ENCODE assay signal across 9 cellular contexts in genomic region chr6:32685603-32686002, GRCh38. TPM values are rescaled to one million over a fixed set of nuclear protein-coding genes. Genes with fewer than 3 reads are reported as not detected.
A peak's percentile ranks its signal among the peaks of the same experiment; 100 is the strongest.
DNase-seq lines count a peak whose midpoint lies in the region; ATAC-seq, FAIRE-seq and TF ChIP-seq lines count a peak whose summit lies in the region.
"Had no signal": no experiment of that assay in that cellular context is flagged by ENCODE, and none has a peak within 500 bp of the region (broad histone marks: within the 10 kb centered on the region; RNA-seq: fewer than 3 reads in every experiment).

No MANE protein-coding gene starts in this region.

- H3K27me3 Mint-ChIP-seq in type B pancreatic cell = peaks cover 19% of the 10 kb centered on the region

- H3K27me3 ChIP-seq in Loucy (ENCODE audit: insufficient read depth, low read length, poor library complexity, severe bottlenecking) = peaks cover 22% of the 10 kb centered on the region

- H2AFZ ChIP-seq in Loucy (ENCODE audit: low read length) = no peak overlapping the region

- no peak overlapping the region for H3K4me3 Mint-ChIP-seq in type B pancreatic cell

- H3K9me3 ChIP-seq in Loucy (ENCODE audit: insufficient read depth, low read depth, low read length) = no peaks in the 10 kb centered on the region

- peak; percentile 77 for ATAC-seq in GM21717 (IDR thresholded peaks at IDR 0.05; ENCODE audit: unreplicated experiment)
- no peak for ATAC-seq in HG02852 (IDR thresholded peaks at IDR 0.05; ENCODE audit: unreplicated experiment)

- peak; percentile 30 for DNase-seq in GM18507 (ENCODE audit: extremely low spot score, insufficient read length, low read depth)
- peak; percentile 17 for DNase-seq in fibroblast of peridontal ligament (ENCODE audit: extremely low read depth)
- no peak for DNase-seq in T-helper 9 cell
- no peak for DNase-seq in type B pancreatic cell (ENCODE audit: extremely low spot score, unreplicated experiment)
- DNase-seq in NCI-H2081 treated with DMSO at 0.1 percent for 48 hours (lab: John Stamatoyannopoulos, UW) = no peak

- peaks cover 5% of the 10 kb centered on the region for H3K4me1 ChIP-seq in Loucy (ENCODE audit: insufficient read depth, low read length, poor library complexity, severe bottlenecking)

- TF ChIP-seq CTCF in Loucy (conservative IDR thresholded peaks at IDR 0.05; ENCODE audit: low read length) (no peak), type B pancreatic cell (conservative IDR thresholded peaks at IDR 0.05) (no peak)

- H3K79me2 ChIP-seq in Loucy (ENCODE audit: insufficient read depth, low read length) = no peaks in the 10 kb centered on the region

- H3K36me3 Mint-ChIP-seq in type B pancreatic cell = no peaks in the 10 kb centered on the region

- no peaks in the 10 kb centered on the region for H3K36me3 ChIP-seq in Loucy (ENCODE audit: insufficient read depth, low read length)

- H4K20me1 ChIP-seq in Loucy (ENCODE audit: insufficient read depth, low read length, poor library complexity, severe bottlenecking) = no peaks in the 10 kb centered on the region

- H3F3A ChIP-seq in Loucy (ENCODE audit: low read depth) = no peaks in the 10 kb centered on the region

- no peak overlapping the region for H3K27ac Mint-ChIP-seq in type B pancreatic cell

- H3K9me3 Mint-ChIP-seq in type B pancreatic cell = no peaks in the 10 kb centered on the region

- H3K4me1 Mint-ChIP-seq in type B pancreatic cell (ENCODE audit: unreplicated experiment) = no peaks in the 10 kb centered on the region

- no peaks in the 10 kb centered on the region for H3K9me2 ChIP-seq in Loucy (replicated peaks; ENCODE audit: low read depth, low read length)

- H3K9ac ChIP-seq in Loucy (ENCODE audit: low read depth, low read length, poor library complexity, severe bottlenecking) = no peak overlapping the region

- FAIRE-seq in GM18507 (lab: Jason Lieb, UNC) = peak; percentile 95

- peak overlapping the region; percentile 48 for H3K4me2 ChIP-seq in Loucy (ENCODE audit: low read depth, low read length, poor library complexity, severe bottlenecking)

- peak overlapping the region; percentile 5 for H3K4me3 ChIP-seq in Loucy (ENCODE audit: low read length, poor library complexity, severe bottlenecking)

RNA-seq across cellular contexts. Expression of gene HLA-DQB1, which starts 19.1 kb away (rescaled TPM):
- 5.1 and 12.8 TPM in 2 replicates for total RNA-seq in type B pancreatic cell (ENCODE audit: low replicate concordance)

RNA-seq across cellular contexts. Expression of gene HLA-DQA1, which starts 48.4 kb away (rescaled TPM):
- not detected in 2 replicates for total RNA-seq in type B pancreatic cell (ENCODE audit: low replicate concordance)
- total RNA-seq: NCI-H460 had no signal

RNA-seq across cellular contexts. Expression of gene HLA-DQA2, which starts 55.6 kb away (rescaled TPM):
- not detected in 2 replicates for total RNA-seq in type B pancreatic cell (ENCODE audit: low replicate concordance)
- total RNA-seq: NCI-H460 had no signal

Comparison
In these comparisons a context has a peak if more than half of its experiments do, and no peak if none do; other contexts are left out.
1. DNase-seq: peak in GM18507 (single experiment) and fibroblast of peridontal ligament (single experiment); none in T-helper 9 cell (single experiment), type B pancreatic cell (single experiment) and NCI-H2081 treated with DMSO at 0.1 percent for 48 hours (single experiment).